Comparison of ENCODE assay signal across 1 cellular context in the genomic region with DNA sequence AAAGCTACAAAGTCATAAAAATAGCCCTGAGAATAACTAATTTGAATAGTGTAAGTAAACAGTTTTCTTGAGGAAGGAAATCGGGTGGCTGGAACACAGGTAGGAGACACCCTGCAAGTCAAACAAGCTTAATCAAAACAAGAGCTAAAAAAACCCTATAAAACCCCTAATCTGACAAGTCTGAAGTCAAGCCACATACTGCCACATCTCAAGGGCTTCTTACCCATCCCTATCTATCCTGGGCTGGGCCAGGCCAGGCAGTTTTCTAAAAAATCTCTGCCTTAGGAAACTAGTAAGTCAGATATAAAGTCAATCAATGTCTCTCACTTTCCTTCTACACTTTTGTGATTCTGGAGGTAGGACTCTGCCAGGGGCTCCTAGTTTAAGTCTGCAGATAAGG.
TF ChIP-seq lines count a peak whose summit lies in the region.

No MANE protein-coding gene starts in this region.

TF ChIP-seq in HEK293, 187 proteins besides CTCF, POLR2A, EP300 and RAD21 (continued from another document):
- peak; percentile 17; the same call in 1 of the 2 replicates for TF ChIP-seq PRDM6 (tag by site-specific recombination; IDR thresholded peaks at IDR 0.05)
